ENCODE assay signal across 11 cellular contexts in the genomic region with DNA sequence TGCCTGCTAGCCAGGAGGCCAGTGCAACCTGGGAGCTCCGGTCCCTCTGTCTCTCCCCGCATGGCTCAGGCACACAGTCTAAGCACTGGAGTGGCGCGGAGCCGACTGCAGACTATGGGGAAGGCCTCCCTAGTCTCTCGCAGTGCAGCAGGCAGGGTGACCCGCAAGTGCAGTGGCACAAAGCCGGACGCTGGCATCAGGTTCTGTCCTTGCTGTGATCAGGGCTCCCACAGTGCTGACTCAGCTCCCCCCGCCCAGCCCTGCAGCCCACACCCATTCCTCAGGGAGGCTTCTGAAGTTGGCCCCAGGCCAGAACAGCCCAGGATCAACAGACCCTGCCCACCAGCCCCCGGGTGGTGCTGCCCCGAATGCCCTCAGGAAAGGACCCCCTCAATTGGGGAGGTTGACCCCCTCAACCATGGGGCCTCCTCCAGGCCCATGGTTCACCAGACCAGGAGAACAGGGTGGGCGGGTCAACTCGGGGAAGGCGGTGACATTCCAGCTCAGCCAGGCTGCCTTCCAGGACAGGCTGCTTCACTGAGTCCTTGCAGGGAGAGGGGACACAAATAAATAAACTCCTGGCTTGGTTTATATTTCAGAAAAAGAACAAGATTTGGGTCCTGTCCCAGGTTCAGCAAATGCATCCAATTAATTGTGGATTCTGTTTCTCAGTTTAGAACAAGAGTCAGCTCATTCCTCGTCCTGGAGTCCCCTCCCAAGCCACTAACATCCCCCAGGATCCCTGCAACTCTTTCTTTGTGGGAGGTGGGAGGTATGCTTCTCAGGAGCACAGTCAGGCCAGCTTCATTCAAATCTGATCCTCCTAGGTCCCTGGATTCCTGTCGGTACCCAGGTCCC. TPM values are rescaled to one million over a fixed set of nuclear protein-coding genes. Genes with fewer than 3 reads are reported as not detected.
DNase-seq lines count a peak whose midpoint lies in the region; ATAC-seq and TF ChIP-seq lines count a peak whose summit lies in the region.
"Had no signal": no experiment of that assay in that cellular context is flagged by ENCODE, and none has a peak within 500 bp of the region (broad histone marks: within the 10 kb centered on the region; RNA-seq: fewer than 3 reads in every experiment).

No MANE protein-coding gene starts in this region.

- TF ChIP-seq CTCF in fibroblast of lung (conservative IDR thresholded peaks at IDR 0.05 in 1 of 2, IDR thresholded peaks at IDR 0.05 in 1 of 2; ENCODE audit: low read depth in 1 of 2, low read length in 2 of 2), result no peak
- TF ChIP-seq CTCF in nephron (IDR thresholded peaks at IDR 0.05; ENCODE audit: unreplicated experiment in 3 of 3), result no peak

- no peak overlapping the region for H2AFZ ChIP-seq in fibroblast of lung (ENCODE audit: low read length)

- H3K4me1 Mint-ChIP-seq in nephron, result peaks cover 86% of the 10 kb centered on the region

- H3K27me3 ChIP-seq in MG63 (no peaks in the 10 kb centered on the region), fibroblast of lung (ENCODE audit: control insufficient read depth, insufficient read depth, low read length) (no peaks in the 10 kb centered on the region), SJCRH30 (no peaks in the 10 kb centered on the region)

- ATAC-seq in GM21723 (IDR thresholded peaks at IDR 0.05; ENCODE audit: unreplicated experiment), result no peak

- no peaks in the 10 kb centered on the region for H4K20me1 ChIP-seq in fibroblast of lung (ENCODE audit: control insufficient read depth, extremely low read depth, insufficient read depth, low read length)

- no peak overlapping the region for H3K9ac ChIP-seq in fibroblast of lung (ENCODE audit: insufficient read depth, low read length)

- H3K27me3 Mint-ChIP-seq in nephron (ENCODE audit: low read depth), result no peaks in the 10 kb centered on the region

- H3K36me3 Mint-ChIP-seq in nephron (ENCODE audit: low read depth), result no peaks in the 10 kb centered on the region
- H3K36me3 Mint-ChIP-seq: activated naive CD8-positive, alpha-beta T cell treated with anti-CD3 and anti-CD28 coated beads, Interleukin-2, amount 10 ng/mL, durations not matched to agents 7 days and 5 days had no signal

- no peaks in the 10 kb centered on the region for H3K9me3 ChIP-seq in MG63
- no peaks in the 10 kb centered on the region for H3K9me3 ChIP-seq in fibroblast of lung (ENCODE audit: control insufficient read depth, insufficient read depth, low read depth, low read length)
- no peaks in the 10 kb centered on the region for H3K9me3 ChIP-seq in SJCRH30 (replicated peaks)

- H3K27ac Mint-ChIP-seq in nephron, result peak overlapping the region; percentile 85 to 97 (median 97)
- H3K27ac Mint-ChIP-seq: activated naive CD8-positive, alpha-beta T cell treated with anti-CD3 and anti-CD28 coated beads, Interleukin-2, amount 10 ng/mL, durations not matched to agents 7 days and 5 days; B cell had no signal

- H3K79me2 ChIP-seq in fibroblast of lung (ENCODE audit: control insufficient read depth, insufficient read depth, low read length), result no peaks in the 10 kb centered on the region

- H3K4me3 ChIP-seq in MG63 (no peak overlapping the region), fibroblast of lung (replicated peaks in 1 of 4; ENCODE audit: control extremely low read depth in 1 of 4, insufficient read depth in 1 of 4, low read depth in 3 of 4, low read length in 4 of 4) (no peak overlapping the region), SJCRH30 (no peak overlapping the region)

- H3K27ac ChIP-seq in fibroblast of lung (ENCODE audit: insufficient read depth, low read length) (no peak overlapping the region), SJCRH30 (no peak overlapping the region)

- H3K36me3 ChIP-seq in MG63, result no peaks in the 10 kb centered on the region
- H3K36me3 ChIP-seq in fibroblast of lung (ENCODE audit: control insufficient read depth, insufficient read depth, low read length), result no peaks in the 10 kb centered on the region
- 0 out of 2 replicates have a peak, but pooled peaks cover 3% of the 10 kb centered on the region for H3K36me3 ChIP-seq in SJCRH30

- DNase-seq in A172 (ENCODE audit: low spot score) (peak; percentile 73), MG63 (peak; percentile 63), fibroblast of lung (ENCODE audit: low read depth in 2 of 2) (peak; percentile 51 to 69), SJCRH30 (no peak)
- no peak for DNase-seq in stimulated activated CD4-positive, alpha-beta T cell treated with anti-CD3 and anti-CD28 coated beads, Interleukin-2, amount 100 ng/mL, for 24 hours
- DNase-seq in activated CD4-positive, alpha-beta T cell treated with anti-CD3 and anti-CD28 coated beads for 1 hour, result no peak
- DNase-seq: activated naive CD8-positive, alpha-beta T cell treated with anti-CD3 and anti-CD28 coated beads, Interleukin-2, amount 10 ng/mL, durations not matched to agents 7 days and 5 days; NCI-H1694 treated with DMSO at 0.1 percent for 48 hours had no signal

- peaks cover 8% of the 10 kb centered on the region for H3K4me1 ChIP-seq in fibroblast of lung (ENCODE audit: control insufficient read depth, extremely low read depth, insufficient read depth, low read length)
- peaks cover 23% of the 10 kb centered on the region for H3K4me1 ChIP-seq in SJCRH30

- peak overlapping the region in 2 of 3 experiments; percentile 39 to 46 for H3K4me3 Mint-ChIP-seq in nephron
- H3K4me3 Mint-ChIP-seq: activated naive CD8-positive, alpha-beta T cell treated with anti-CD3 and anti-CD28 coated beads, Interleukin-2, amount 10 ng/mL, durations not matched to agents 7 days and 5 days; B cell had no signal

- H3K4me2 ChIP-seq in fibroblast of lung (ENCODE audit: extremely low read depth, insufficient read depth, low read length), result no peak overlapping the region

- H3K9me3 Mint-ChIP-seq in nephron, result no peaks in the 10 kb centered on the region
- H3K9me3 Mint-ChIP-seq: activated naive CD8-positive, alpha-beta T cell treated with anti-CD3 and anti-CD28 coated beads, Interleukin-2, amount 10 ng/mL, durations not matched to agents 7 days and 5 days had no signal

RNA-seq across cellular contexts. Expression of a gene that starts 12.2 kb away (rescaled TPM):
- 114 and 117 TPM in 2 replicates for total RNA-seq in A172 (2014; rRNA removed; shearing (Covaris generic))
- 33.7 and 50.8 TPM in 2 replicates for total RNA-seq in MG63 (2014; rRNA removed; shearing (Covaris generic); ENCODE audit: low replicate concordance)
- total RNA-seq in fibroblast of lung, result 68.7 and 119 TPM in 2 replicates
- polyA plus RNA-seq in fibroblast of lung, result 17.3 and 18.8 TPM in 2 replicates
- polyA plus RNA-seq in fibroblast of lung (2012), result 26.5 and 33.6 TPM in 2 replicates
- polyA minus RNA-seq in fibroblast of lung (ENCODE audit: low replicate concordance), result 29.7 and 34.4 TPM in 2 replicates
- total RNA-seq in SJCRH30 (2014; rRNA removed; shearing (Covaris generic)), result 87.6 and 90.4 TPM in 2 replicates

Comparison
In these comparisons a context has a peak if more than half of its experiments do, and no peak if none do; other contexts are left out.
1. DNase-seq: peak in A172 (single experiment), MG63 (single experiment) and fibroblast of lung (2 of 2); none in stimulated activated CD4-positive, alpha-beta T cell treated with anti-CD3 and anti-CD28 coated beads, Interleukin-2, amount 100 ng/mL, for 24 hours (0 of 2), activated CD4-positive, alpha-beta T cell treated with anti-CD3 and anti-CD28 coated beads for 1 hour (single experiment) and SJCRH30 (0 of 2).